In the genomic region with DNA sequence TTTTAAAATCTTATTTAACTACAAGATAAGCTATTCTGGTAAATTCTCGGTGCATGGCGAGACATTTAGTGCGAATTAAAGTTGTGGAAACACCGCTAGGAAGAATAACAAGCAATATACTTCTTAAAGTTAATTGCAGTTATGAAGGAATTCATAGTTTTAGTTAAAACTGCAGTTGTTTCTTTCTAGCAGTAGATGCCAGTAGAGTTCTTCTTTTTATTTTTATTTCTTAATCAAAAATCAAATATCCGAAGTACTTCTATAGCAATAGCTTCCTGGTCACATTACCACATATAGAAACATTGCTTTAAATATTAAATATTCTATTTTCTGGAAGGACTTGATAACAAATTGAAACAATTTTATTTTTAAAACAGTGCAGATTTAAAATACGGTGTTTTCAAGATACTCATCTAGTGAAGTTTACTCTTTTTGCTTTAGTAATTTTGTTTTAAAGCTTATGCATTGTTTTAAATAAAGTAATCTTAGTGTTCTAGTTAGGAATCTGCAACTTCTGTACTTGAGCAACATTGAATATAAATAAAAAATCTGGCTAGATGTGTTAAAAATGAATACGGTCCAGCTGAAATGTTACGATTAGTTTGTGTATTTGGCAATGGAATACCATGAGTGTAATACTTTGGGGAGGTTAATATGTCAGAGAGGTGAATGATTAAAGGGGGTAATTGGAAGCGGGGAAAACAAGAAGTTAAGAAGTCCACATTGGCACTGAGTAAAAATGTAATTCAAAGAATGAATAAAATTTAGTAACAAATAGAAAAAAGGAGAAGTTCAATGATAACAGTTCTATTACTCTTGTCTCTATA, we compare ENCODE assay signal across 10 cellular contexts. TPM values are rescaled to one million over a fixed set of nuclear protein-coding genes. Genes with fewer than 3 reads are reported as not detected.
DNase-seq lines count a peak whose midpoint lies in the region; ATAC-seq and TF ChIP-seq lines count a peak whose summit lies in the region.
"Had no signal": no experiment of that assay in that cellular context is flagged by ENCODE, and none has a peak within 500 bp of the region (broad histone marks: within the 10 kb centered on the region; RNA-seq: fewer than 3 reads in every experiment).

No MANE protein-coding gene starts in this region.

- H3K9me3 ChIP-seq in BE2C, result no peaks in the 10 kb centered on the region

- no peaks in the 10 kb centered on the region for H3K9me3 Mint-ChIP-seq in HFFc6
- H3K9me3 Mint-ChIP-seq in activated T-cell treated with anti-CD3 and anti-CD28 coated beads, Interleukin-2, amount 50 U/mL, for 24 hours, result no peaks in the 10 kb centered on the region

- H3K27ac Mint-ChIP-seq in HFFc6, result 0 out of 2 replicates have a peak overlapping the region, but pooled peaks have one; percentile 29
- no peak overlapping the region for H3K27ac Mint-ChIP-seq in activated T-cell treated with anti-CD3 and anti-CD28 coated beads, Interleukin-2, amount 50 U/mL, for 24 hours

- no peaks in the 10 kb centered on the region for H3K36me3 ChIP-seq in BE2C

- DNase-seq in BE2C (no peak), HFFc6 (no peak), left lobe of liver (ENCODE audit: low spot score) (no peak), OCI-M2 (lab: John Stamatoyannopoulos, UW; ENCODE audit: unreplicated experiment) (no peak)
- no peak for DNase-seq in activated T-cell treated with anti-CD3 and anti-CD28 coated beads, Interleukin-2, amount 50 U/mL, for 24 hours
- no peak for DNase-seq in stimulated activated CD4-positive, alpha-beta T cell treated with anti-CD3 and anti-CD28 coated beads, Interleukin-2, amount 100 ng/mL, for 24 hours
- DNase-seq: left ventricle myocardium superior had no signal

- H3K4me3 Mint-ChIP-seq in HFFc6, result no peak overlapping the region
- H3K4me3 Mint-ChIP-seq in activated T-cell treated with anti-CD3 and anti-CD28 coated beads, Interleukin-2, amount 50 U/mL, for 24 hours, result no peak overlapping the region

- no peaks in the 10 kb centered on the region for H3K4me1 ChIP-seq in BE2C

- no peaks in the 10 kb centered on the region for H3K27me3 ChIP-seq in BE2C

- peak; percentile 60 for ATAC-seq in left lobe of liver
- ATAC-seq in HG03025 (IDR thresholded peaks at IDR 0.05; ENCODE audit: low FRiP score, unreplicated experiment), result no peak
- ATAC-seq: activated CD4-positive, CD25-positive, alpha-beta regulatory T cell treated with anti-CD3 and anti-CD28 coated beads, Interleukin-2, amount 50 U/mL, for 24 hours; left ventricle myocardium superior had no signal

- peak overlapping the region; percentile 88; the same call in 1 of the 2 replicates for H3K27ac ChIP-seq in VCaP

- TF ChIP-seq CTCF in BE2C (IDR thresholded peaks at IDR 0.05; ENCODE audit: low read depth, low read length) (peak; percentile 24; the same call in 1 of the 2 replicates), HFFc6 (IDR thresholded peaks at IDR 0.05) (peak; percentile 81), VCaP (conservative IDR thresholded peaks at IDR 0.05) (peak; percentile 80)

- H3K4me1 Mint-ChIP-seq in HFFc6 (ENCODE audit: low read depth), result peaks cover 32% of the 10 kb centered on the region
- H3K4me1 Mint-ChIP-seq in activated T-cell treated with anti-CD3 and anti-CD28 coated beads, Interleukin-2, amount 50 U/mL, for 24 hours (ENCODE audit: low read depth), result peaks cover 37% of the 10 kb centered on the region

- no peaks in the 10 kb centered on the region for H3K27me3 Mint-ChIP-seq in HFFc6 (ENCODE audit: insufficient read depth)
- H3K27me3 Mint-ChIP-seq in activated T-cell treated with anti-CD3 and anti-CD28 coated beads, Interleukin-2, amount 50 U/mL, for 24 hours, result no peaks in the 10 kb centered on the region

- no peaks in the 10 kb centered on the region for H3K36me3 Mint-ChIP-seq in HFFc6 (ENCODE audit: low read depth)
- H3K36me3 Mint-ChIP-seq in activated T-cell treated with anti-CD3 and anti-CD28 coated beads, Interleukin-2, amount 50 U/mL, for 24 hours (ENCODE audit: low read depth), result no peaks in the 10 kb centered on the region

- no peak overlapping the region for H3K4me3 ChIP-seq in BE2C (ENCODE audit: low read depth, low read length)

RNA-seq across cellular contexts. Expression of a gene that starts 2.7 kb away (rescaled TPM):
- 24.5 TPM for polyA plus RNA-seq in BE2C (2012; ENCODE audit: insufficient read depth, insufficient read length, low read depth)
- 10 to 100 TPM; 29.8 to 41.0 (median 36.7) TPM for total RNA-seq in HFFc6 (2021; fragmentation: NEBNext Ultra II Directional; extraction: Animal tissue kit (Norgen Biotek cat#: 25700))
- total RNA-seq in left lobe of liver, result 16.6 TPM

Comparison
In these comparisons a context has a peak if more than half of its experiments do, and no peak if none do; other contexts are left out.
1. CTCF ChIP-seq: peak in every context shown above with its lines; median percentile 81 in HFFc6; 80 in VCaP; 24 in BE2C.